In genomic region chr10:92291921-92292860, GRCh38 we compare ENCODE assay signal across 8 cellular contexts. TPM values are rescaled to one million over a fixed set of nuclear protein-coding genes. Genes with fewer than 3 reads are reported as not detected.
DNase-seq lines count a peak whose midpoint lies in the region; ATAC-seq and TF ChIP-seq lines count a peak whose summit lies in the region.

No MANE protein-coding gene starts in this region.

- peaks cover 0 to 6% (median under 1%) of the 10 kb centered on the region in 4 donors for H3K36me3 ChIP-seq in liver (ENCODE audit: control insufficient read depth in 4 of 4, insufficient read depth in 3 of 4, low read depth in 1 of 4, low read length in 3 of 4)

- DNase-seq in NCI-H2171 treated with DMSO at 0.1 percent for 48 hours (lab: John Stamatoyannopoulos, UW) (peak; percentile 1), NCI-H2171 (lab: John Stamatoyannopoulos, UW) (no peak), NAMALWA (ENCODE audit: low spot score) (peak; percentile 79), dermis blood vessel endothelial cell (peak; percentile 78)
- DNase-seq in activated CD4-positive, alpha-beta T cell treated with anti-CD3 and anti-CD28 coated beads for 4 hours, result peak; percentile 26 to 30
- peak; percentile 41 for DNase-seq in stimulated activated CD4-positive, alpha-beta T cell treated with anti-CD3 and anti-CD28 coated beads, Interleukin-4, amount 100 ng/mL, for 24 hours

- under 1% methylated on average over 17 of the region's 17 CpGs for WGBS in liver

- H3K9ac ChIP-seq in liver (ENCODE audit: low read depth in 1 of 2, low read length in 2 of 2), result peak overlapping the region; percentile 66 to 94

- no peaks in the 10 kb centered on the region for H3K27me3 ChIP-seq in liver (ENCODE audit: control insufficient read depth in 4 of 4, insufficient read depth in 4 of 4, low read length in 3 of 4)

- peak overlapping the region; percentile 93 to 100 for H3K27ac ChIP-seq in liver (ENCODE audit: low read depth in 1 of 2, low read length in 2 of 2)

- peaks cover 5 to 10% (median 8%) of the 10 kb centered on the region in 4 donors for H3K4me1 ChIP-seq in liver (ENCODE audit: control insufficient read depth in 4 of 4, insufficient read depth in 4 of 4, low read length in 3 of 4)

- ATAC-seq in HG03354 (IDR thresholded peaks at IDR 0.05; ENCODE audit: poor library complexity, severe bottlenecking, unreplicated experiment), result no peak

- TF ChIP-seq RAD21 in liver (IDR thresholded peaks at IDR 0.05), result peak; percentile 55 to 69

- peak overlapping the region; percentile 77 to 99 (median 99) for H3K4me3 ChIP-seq in liver (ENCODE audit: low read depth in 1 of 3, low read length in 3 of 3)

- TF ChIP-seq CTCF in liver (IDR thresholded peaks at IDR 0.05; ENCODE audit: low read depth, low read length, missing input control), result no peak

- no peaks in the 10 kb centered on the region for H3K9me3 ChIP-seq in liver (ENCODE audit: control insufficient read depth in 4 of 4, low read length in 3 of 4)

TF ChIP-seq in liver, 16 proteins besides CTCF, POLR2A, EP300 and RAD21:
- TF ChIP-seq HNF4A (conservative IDR thresholded peaks at IDR 0.05), result peak in 1 of 2 donors; percentile 29
- TF ChIP-seq MAX (IDR thresholded peaks at IDR 0.05), result no peak

RNA-seq across cellular contexts. Expression of gene MARCHF5, which starts 1.2 kb away (rescaled TPM):
- total RNA-seq in dermis blood vessel endothelial cell (40.2 and 41.2 TPM in 2 replicates), liver (10 to 100 TPM in 1 of 2 donors, 1 to 10 TPM in 1; 9.7 to 18.4 TPM)
- 10 to 100 TPM; 15.0 to 18.1 TPM for polyA plus RNA-seq in liver

RNA-seq across cellular contexts. Expression of gene CPEB3, which starts 1.3 kb away (rescaled TPM):
- 1.7 and 2.5 TPM in 2 replicates for total RNA-seq in dermis blood vessel endothelial cell
- total RNA-seq in liver, result 1 to 10 TPM; 2.1 to 8.4 TPM
- polyA plus RNA-seq in liver, result 1 to 10 TPM; 4.8 to 5.4 TPM
